24 cellular contexts compared by ENCODE assay signal in genomic region chrX:49951524-49952193, GRCh38. TPM values are rescaled to one million over a fixed set of nuclear protein-coding genes. Genes with fewer than 3 reads are reported as not detected.
DNase-seq lines count a peak whose midpoint lies in the region; ATAC-seq lines count a peak whose summit lies in the region.
"Had no signal": no experiment of that assay in that cellular context is flagged by ENCODE, and none has a peak within 500 bp of the region (broad histone marks: within the 10 kb centered on the region; RNA-seq: fewer than 3 reads in every experiment).

No MANE protein-coding gene starts in this region.

- DNase-seq in G401 (ENCODE audit: low spot score) (peak; percentile 53), NCI-H2171 treated with DMSO at 0.1 percent for 48 hours (lab: John Stamatoyannopoulos, UW) (peak; percentile 87), cerebellar cortex (ENCODE audit: low spot score) (peak; percentile 40), left kidney (ENCODE audit: low read depth, low spot score) (peak; percentile 27)
- no peak for DNase-seq in activated CD4-positive, alpha-beta T cell treated with anti-CD3 and anti-CD28 coated beads, Interleukin-2, amount 50 U/mL, for 4 hours
- no peak for DNase-seq in stimulated activated effector memory CD8-positive, alpha-beta T cell treated with anti-CD3 and anti-CD28 coated beads, Interleukin-12 subunit alpha, Interleukin-12 subunit beta, amount 100 ng/mL, for 72 hours (ENCODE audit: low spot score in 2 of 2)
- DNase-seq: activated CD4-positive, alpha-beta T cell treated with anti-CD3 and anti-CD28 coated beads, Interleukin-2, amount 50 U/mL, for 48 hours; activated naive CD4-positive, alpha-beta T cell treated with anti-CD3 and anti-CD28 coated beads, Interleukin-2, amount 10 ng/mL, durations not matched to agents 7 days and 5 days; amniotic stem cell; Calu3; head of caudate nucleus; kidney glomerular epithelial cell; mammary epithelial cell; NCI-H526; right lobe of liver; stimulated activated CD4-positive, alpha-beta T cell treated with anti-CD3 and anti-CD28 coated beads, Interleukin-2, amount 100 ng/mL, for 48 hours; trophoblast cell had no signal

- H3K4me1 Mint-ChIP-seq in stimulated activated effector memory CD8-positive, alpha-beta T cell treated with anti-CD3 and anti-CD28 coated beads, Interleukin-12 subunit alpha, Interleukin-12 subunit beta, amount 100 ng/mL, for 72 hours = no peaks in the 10 kb centered on the region

- H3K27ac Mint-ChIP-seq in stimulated activated effector memory CD8-positive, alpha-beta T cell treated with anti-CD3 and anti-CD28 coated beads, Interleukin-12 subunit alpha, Interleukin-12 subunit beta, amount 100 ng/mL, for 72 hours = no peak overlapping the region
- H3K27ac Mint-ChIP-seq: activated naive CD4-positive, alpha-beta T cell treated with anti-CD3 and anti-CD28 coated beads, Interleukin-2, amount 10 ng/mL, durations not matched to agents 7 days and 5 days; CD14-positive monocyte; neural progenitor cell had no signal

- no peaks in the 10 kb centered on the region for H3K36me3 Mint-ChIP-seq in stimulated activated effector memory CD8-positive, alpha-beta T cell treated with anti-CD3 and anti-CD28 coated beads, Interleukin-12 subunit alpha, Interleukin-12 subunit beta, amount 100 ng/mL, for 72 hours
- H3K36me3 Mint-ChIP-seq: activated naive CD4-positive, alpha-beta T cell treated with anti-CD3 and anti-CD28 coated beads, Interleukin-2, amount 10 ng/mL, durations not matched to agents 7 days and 5 days; neural progenitor cell had no signal

- in situ Hi-C loops in G401 (cut with HindIII; ENCODE audit: low sequenced_read_pairs) = no loop called here

- no peak for ATAC-seq in GM21390 (IDR thresholded peaks at IDR 0.05; ENCODE audit: unreplicated experiment)
- no peak for ATAC-seq in stimulated activated effector memory CD8-positive, alpha-beta T cell treated with anti-CD3 and anti-CD28 coated beads, Interleukin-12 subunit alpha, Interleukin-12 subunit beta, amount 100 ng/mL, for 72 hours
- no peak for ATAC-seq in HG03521 (IDR thresholded peaks at IDR 0.05; ENCODE audit: unreplicated experiment)
- ATAC-seq: GM12878, HepG2, Panc1, right lobe of liver had no signal

- no peaks in the 10 kb centered on the region for H3K9me3 Mint-ChIP-seq in stimulated activated effector memory CD8-positive, alpha-beta T cell treated with anti-CD3 and anti-CD28 coated beads, Interleukin-12 subunit alpha, Interleukin-12 subunit beta, amount 100 ng/mL, for 72 hours
- H3K9me3 Mint-ChIP-seq: activated naive CD4-positive, alpha-beta T cell treated with anti-CD3 and anti-CD28 coated beads, Interleukin-2, amount 10 ng/mL, durations not matched to agents 7 days and 5 days; neural progenitor cell had no signal

- H3K4me3 Mint-ChIP-seq in stimulated activated effector memory CD8-positive, alpha-beta T cell treated with anti-CD3 and anti-CD28 coated beads, Interleukin-12 subunit alpha, Interleukin-12 subunit beta, amount 100 ng/mL, for 72 hours = no peak overlapping the region
- H3K4me3 Mint-ChIP-seq: activated naive CD4-positive, alpha-beta T cell treated with anti-CD3 and anti-CD28 coated beads, Interleukin-2, amount 10 ng/mL, durations not matched to agents 7 days and 5 days; CD14-positive monocyte; neural progenitor cell had no signal

RNA-seq across cellular contexts. Expression of gene CLCN5, which starts 29.3 kb away (rescaled TPM):
- 5.8 and 7.1 TPM in 2 replicates for total RNA-seq in G401 (2014; rRNA removed; shearing (Covaris generic))

Comparison
In these comparisons a context has a peak if more than half of its experiments do, and no peak if none do; other contexts are left out.
1. DNase-seq: peak in G401 (single experiment), NCI-H2171 treated with DMSO at 0.1 percent for 48 hours (single experiment), cerebellar cortex (single experiment) and left kidney (single experiment); none in activated CD4-positive, alpha-beta T cell treated with anti-CD3 and anti-CD28 coated beads, Interleukin-2, amount 50 U/mL, for 4 hours (0 of 2) and stimulated activated effector memory CD8-positive, alpha-beta T cell treated with anti-CD3 and anti-CD28 coated beads, Interleukin-12 subunit alpha, Interleukin-12 subunit beta, amount 100 ng/mL, for 72 hours (0 of 2).